Comparison of ENCODE assay signal across 16 cellular contexts in the genomic region with DNA sequence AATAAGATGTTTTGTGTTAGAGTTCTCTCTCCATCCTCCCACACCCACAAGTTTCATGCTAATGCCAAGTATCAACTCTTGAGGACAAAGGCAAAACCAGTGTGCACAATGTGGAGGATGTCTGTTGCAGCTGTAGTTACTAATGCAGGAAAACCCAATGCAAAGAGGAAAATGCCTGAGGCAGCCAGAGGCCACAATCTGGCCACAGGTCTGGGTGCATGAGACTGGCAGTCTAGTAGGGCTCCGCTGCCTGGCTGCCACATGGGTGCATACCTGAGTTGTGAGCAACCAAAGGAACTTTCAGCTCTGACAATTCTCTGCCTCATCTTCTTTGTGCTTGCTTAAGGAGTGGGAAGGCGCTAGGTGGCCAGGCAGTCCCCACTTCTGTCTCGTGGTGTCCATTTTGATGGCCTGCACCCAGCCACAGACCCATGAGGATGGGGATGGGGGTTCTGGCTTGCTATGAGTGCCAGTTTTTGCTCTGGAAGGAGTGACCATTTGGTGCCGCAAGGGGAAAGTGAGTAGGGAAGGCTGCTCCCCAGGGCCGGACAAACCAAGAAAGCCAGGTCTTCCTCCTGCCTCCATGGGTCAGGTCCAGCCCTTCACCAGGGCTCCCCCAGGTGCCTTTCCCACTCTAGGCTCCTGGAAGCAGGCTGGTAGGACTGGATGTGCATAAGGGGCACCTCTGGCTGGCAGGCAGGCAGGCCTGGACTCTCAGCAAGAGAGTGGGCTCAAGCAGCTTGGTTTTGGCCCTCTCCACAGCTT. TPM values are rescaled to one million over a fixed set of nuclear protein-coding genes. Genes with fewer than 3 reads are reported as not detected.
DNase-seq lines count a peak whose midpoint lies in the region; ATAC-seq and TF ChIP-seq lines count a peak whose summit lies in the region.
"Had no signal": no experiment of that assay in that cellular context is flagged by ENCODE, and none has a peak within 500 bp of the region (broad histone marks: within the 10 kb centered on the region; RNA-seq: fewer than 3 reads in every experiment).

No MANE protein-coding gene starts in this region.

- peaks cover 10% of the 10 kb centered on the region for H3K4me1 ChIP-seq in upper lobe of right lung

- intact Hi-C loops in upper lobe of right lung (cut with DNase I): no loop called here

- no peaks in the 10 kb centered on the region for H3K27me3 ChIP-seq in upper lobe of right lung

- H3K27me3 Mint-ChIP-seq in activated naive CD8-positive, alpha-beta T cell treated with anti-CD3 and anti-CD28 coated beads for 36 hours: no peaks in the 10 kb centered on the region
- H3K27me3 Mint-ChIP-seq: dendritic cell treated with granulocyte-macrophage colony-stimulating factor and Interleukin-4, amounts not matched to agents 40 ng/mL and 50 ng/mL, for 4 days had no signal

- no peak for TF ChIP-seq CTCF in upper lobe of right lung (IDR thresholded peaks at IDR 0.05)

- no peak overlapping the region for H3K27ac Mint-ChIP-seq in activated naive CD8-positive, alpha-beta T cell treated with anti-CD3 and anti-CD28 coated beads for 36 hours
- H3K27ac Mint-ChIP-seq: dendritic cell treated with granulocyte-macrophage colony-stimulating factor and Interleukin-4, amounts not matched to agents 40 ng/mL and 50 ng/mL, for 4 days had no signal

- peaks cover 10% of the 10 kb centered on the region for H3K4me1 Mint-ChIP-seq in activated naive CD8-positive, alpha-beta T cell treated with anti-CD3 and anti-CD28 coated beads for 36 hours

- no peaks in the 10 kb centered on the region for H3K9me3 Mint-ChIP-seq in activated naive CD8-positive, alpha-beta T cell treated with anti-CD3 and anti-CD28 coated beads for 36 hours
- H3K9me3 Mint-ChIP-seq: dendritic cell treated with granulocyte-macrophage colony-stimulating factor and Interleukin-4, amounts not matched to agents 40 ng/mL and 50 ng/mL, for 4 days had no signal

- ATAC-seq in upper lobe of right lung: no peak

- H3K36me3 ChIP-seq in upper lobe of right lung: peaks cover 28% of the 10 kb centered on the region

- DNase-seq in DMS79 (lab: John Stamatoyannopoulos, UW): peak; percentile 84
- no peak for DNase-seq in DMS79 treated with DMSO at 0.1 percent for 48 hours (lab: John Stamatoyannopoulos, UW)
- peak; percentile 22 for DNase-seq in amniotic epithelial cell (ENCODE audit: low read depth)
- DNase-seq in iPS-NIHi11 (ENCODE audit: low spot score): peak; percentile 4
- DNase-seq in upper lobe of right lung: peak; percentile 46
- no peak for DNase-seq in stimulated activated CD4-positive, alpha-beta T cell treated with anti-CD3 and anti-CD28 coated beads, Interleukin-2, amount 100 ng/mL, for 24 hours
- DNase-seq in NCI-H774 (lab: John Stamatoyannopoulos, UW): no peak
- no peak for DNase-seq in activated naive CD8-positive, alpha-beta T cell treated with anti-CD3 and anti-CD28 coated beads for 36 hours
- DNase-seq: activated CD4-positive, alpha-beta T cell treated with anti-CD3 and anti-CD28 coated beads, Interleukin-2, amount 50 U/mL, for 4 hours; activated gamma-delta T cell; NCI-H1436 treated with DMSO at 0.1 percent for 48 hours; SW 1271 had no signal

- H3K36me3 Mint-ChIP-seq in activated naive CD8-positive, alpha-beta T cell treated with anti-CD3 and anti-CD28 coated beads for 36 hours: peaks cover 3% of the 10 kb centered on the region

- H3K4me3 ChIP-seq in upper lobe of right lung: no peak overlapping the region
- H3K4me3 ChIP-seq: hepatocyte had no signal

- H3K27ac ChIP-seq in upper lobe of right lung: no peak overlapping the region
- H3K27ac ChIP-seq: 22Rv1, hepatocyte had no signal

- no peaks in the 10 kb centered on the region for H3K9me3 ChIP-seq in upper lobe of right lung

- no peak overlapping the region for H3K4me3 Mint-ChIP-seq in activated naive CD8-positive, alpha-beta T cell treated with anti-CD3 and anti-CD28 coated beads for 36 hours
- H3K4me3 Mint-ChIP-seq: dendritic cell treated with granulocyte-macrophage colony-stimulating factor and Interleukin-4, amounts not matched to agents 40 ng/mL and 50 ng/mL, for 4 days had no signal

RNA-seq across cellular contexts. Expression of gene GFOD2, which starts 4.2 kb away (rescaled TPM):
- 18.2 TPM for total RNA-seq in upper lobe of right lung
- total RNA-seq in activated naive CD8-positive, alpha-beta T cell treated with anti-CD3 and anti-CD28 coated beads for 36 hours: 10 to 100 TPM; 13.1 to 14.0 TPM

RNA-seq across cellular contexts. Expression of gene C16orf86, which starts 56.7 kb away (rescaled TPM):
- 3.8 TPM for total RNA-seq in upper lobe of right lung
- total RNA-seq in activated naive CD8-positive, alpha-beta T cell treated with anti-CD3 and anti-CD28 coated beads for 36 hours: 1 to 10 TPM; 1.3 to 1.8 TPM
- total RNA-seq: H4 had no signal

RNA-seq across cellular contexts. Expression of gene ENKD1, which starts 56.8 kb away (rescaled TPM):
- total RNA-seq in upper lobe of right lung: 14.5 TPM
- 10 to 100 TPM in 1 of 2 experiments, 1 to 10 TPM in 1; 9.3 to 10.7 TPM for total RNA-seq in activated naive CD8-positive, alpha-beta T cell treated with anti-CD3 and anti-CD28 coated beads for 36 hours

Comparison
In these comparisons a context has a peak if more than half of its experiments do, and no peak if none do; other contexts are left out.
1. DNase-seq: peak in DMS79 (single experiment), amniotic epithelial cell (single experiment), iPS-NIHi11 (single experiment) and upper lobe of right lung (single experiment); none in DMS79 treated with DMSO at 0.1 percent for 48 hours (single experiment), stimulated activated CD4-positive, alpha-beta T cell treated with anti-CD3 and anti-CD28 coated beads, Interleukin-2, amount 100 ng/mL, for 24 hours (0 of 2), NCI-H774 (single experiment) and activated naive CD8-positive, alpha-beta T cell treated with anti-CD3 and anti-CD28 coated beads for 36 hours (single experiment).